Comparison of ENCODE assay signal across 17 cellular contexts in the genomic region with DNA sequence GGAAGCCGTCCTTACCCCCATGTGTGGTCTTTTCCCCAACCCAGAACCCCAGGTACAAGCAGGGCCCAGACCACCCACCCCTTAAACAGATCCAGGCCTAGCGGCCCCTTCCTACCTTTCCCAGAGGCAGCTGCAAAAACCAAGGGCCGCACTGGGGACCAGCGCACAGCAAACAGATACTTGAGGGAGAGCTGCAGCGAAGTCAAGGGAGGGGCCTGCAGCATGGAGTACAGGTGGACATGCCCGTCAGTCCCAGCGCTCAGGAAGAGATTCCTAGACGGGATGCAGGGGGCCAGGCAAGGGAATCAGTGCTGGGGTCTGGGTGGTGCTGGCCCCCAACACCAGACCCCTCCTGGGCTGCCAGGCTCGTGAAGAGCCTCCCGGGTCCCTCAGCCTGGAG. TPM values are rescaled to one million over a fixed set of nuclear protein-coding genes. Genes with fewer than 3 reads are reported as not detected.
DNase-seq lines count a peak whose midpoint lies in the region; ATAC-seq and TF ChIP-seq lines count a peak whose summit lies in the region.
"Had no signal": no experiment of that assay in that cellular context is flagged by ENCODE, and none has a peak within 500 bp of the region (broad histone marks: within the 10 kb centered on the region; RNA-seq: fewer than 3 reads in every experiment).

No MANE protein-coding gene starts in this region.

- TF ChIP-seq CTCF in coronary artery (IDR thresholded peaks at IDR 0.05): no peak
- TF ChIP-seq CTCF in mucosa of descending colon (IDR thresholded peaks at IDR 0.05): no peak
- no peak for TF ChIP-seq CTCF in tibial nerve (IDR thresholded peaks at IDR 0.05)
- no peak for TF ChIP-seq CTCF in glutamatergic neuron (IDR thresholded peaks at IDR 0.05; ENCODE audit: partially characterized antibody, unreplicated experiment)

- no peak for TF ChIP-seq EP300 in tibial nerve (IDR thresholded peaks at IDR 0.05)

- H3K27ac Mint-ChIP-seq in activated naive CD8-positive, alpha-beta T cell treated with anti-CD3 and anti-CD28 coated beads for 36 hours: peak overlapping the region; percentile 25
- H3K27ac Mint-ChIP-seq in activated naive CD8-positive, alpha-beta T cell treated with anti-CD3 and anti-CD28 coated beads, Interleukin-2, amount 50 U/mL, for 24 hours: no peak overlapping the region
- H3K27ac Mint-ChIP-seq in glutamatergic neuron (ENCODE audit: unreplicated experiment): no peak overlapping the region
- H3K27ac Mint-ChIP-seq: activated T-helper 17 cell treated with anti-CD3 and anti-CD28 coated beads, Interleukin-2, amount 50 U/mL, for 72 hours had no signal

- H3K4me1 ChIP-seq in mucosa of descending colon (ENCODE audit: low read depth) (peaks cover 18% of the 10 kb centered on the region), tibial nerve (peaks cover 0 to 42% (median 18%) of the 10 kb centered on the region in 4 donors)

- no peak for ATAC-seq in activated naive CD8-positive, alpha-beta T cell treated with anti-CD3 and anti-CD28 coated beads, Interleukin-2, amount 50 U/mL, for 24 hours
- ATAC-seq in mucosa of descending colon (no peak), GM18867 (IDR thresholded peaks at IDR 0.05; ENCODE audit: unreplicated experiment) (no peak)

- H3K4me1 Mint-ChIP-seq in activated naive CD8-positive, alpha-beta T cell treated with anti-CD3 and anti-CD28 coated beads for 36 hours: no peaks in the 10 kb centered on the region
- no peaks in the 10 kb centered on the region for H3K4me1 Mint-ChIP-seq in activated naive CD8-positive, alpha-beta T cell treated with anti-CD3 and anti-CD28 coated beads, Interleukin-2, amount 50 U/mL, for 24 hours
- no peaks in the 10 kb centered on the region for H3K4me1 Mint-ChIP-seq in glutamatergic neuron (ENCODE audit: low read depth, unreplicated experiment)
- H3K4me1 Mint-ChIP-seq: activated T-helper 17 cell treated with anti-CD3 and anti-CD28 coated beads, Interleukin-2, amount 50 U/mL, for 72 hours had no signal

- no peaks in the 10 kb centered on the region for H3K9me3 ChIP-seq in mucosa of descending colon
- H3K9me3 ChIP-seq in tibial nerve: no peaks in the 10 kb centered on the region

- DNase-seq in activated naive CD8-positive, alpha-beta T cell treated with anti-CD3 and anti-CD28 coated beads for 36 hours: no peak
- DNase-seq in activated naive CD8-positive, alpha-beta T cell treated with anti-CD3 and anti-CD28 coated beads, Interleukin-2, amount 50 U/mL, for 24 hours: no peak
- DNase-seq in coronary artery (ENCODE audit: low spot score) (no peak), mucosa of descending colon (peak in 2 of 3 donors; percentile 23 to 37), tibial nerve (ENCODE audit: low spot score in 2 of 2) (no peak), NAMALWA (ENCODE audit: low spot score) (no peak), glutamatergic neuron (no peak)
- DNase-seq: activated CD4-positive, alpha-beta T cell treated with anti-CD3 and anti-CD28 coated beads, Interleukin-2, amount 50 U/mL, for 4 hours; effector CD8-positive, alpha-beta T cell; foreskin keratinocyte; GF-D8; NCI-H2107; retina; SHP77 treated with DMSO at 0.1 percent for 48 hours; stimulated activated CD4-positive, alpha-beta T cell treated with anti-CD3 and anti-CD28 coated beads, Interleukin-4, amount 100 ng/mL, for 24 hours had no signal

- H3K27ac ChIP-seq in coronary artery (peak overlapping the region; percentile 76 to 99), tibial nerve (peak overlapping the region; percentile 84 to 95 (median 90))
- H3K27ac ChIP-seq: foreskin keratinocyte had no signal

- H3K36me3 ChIP-seq in mucosa of descending colon (ENCODE audit: low read depth) (peaks cover 12% of the 10 kb centered on the region), tibial nerve (peaks cover 0 to 71% (median 29%) of the 10 kb centered on the region in 3 donors)

- whole genome bisulfite sequencing in tibial nerve, 2 donors: 81 to 87% methylated on average over 9 to 10 of the region's 10 CpGs

- H3K27me3 ChIP-seq in tibial nerve: no peaks in the 10 kb centered on the region
- H3K27me3 ChIP-seq: foreskin keratinocyte had no signal

- no peak for TF ChIP-seq POLR2A in tibial nerve (IDR thresholded peaks at IDR 0.05)

- H3K27me3 Mint-ChIP-seq in activated naive CD8-positive, alpha-beta T cell treated with anti-CD3 and anti-CD28 coated beads for 36 hours: no peaks in the 10 kb centered on the region
- H3K27me3 Mint-ChIP-seq in activated naive CD8-positive, alpha-beta T cell treated with anti-CD3 and anti-CD28 coated beads, Interleukin-2, amount 50 U/mL, for 24 hours: no peaks in the 10 kb centered on the region
- peaks cover 2% of the 10 kb centered on the region for H3K27me3 Mint-ChIP-seq in glutamatergic neuron (ENCODE audit: unreplicated experiment)
- H3K27me3 Mint-ChIP-seq: activated T-helper 17 cell treated with anti-CD3 and anti-CD28 coated beads, Interleukin-2, amount 50 U/mL, for 72 hours had no signal

- no peak overlapping the region for H3K4me3 ChIP-seq in coronary artery
- H3K4me3 ChIP-seq in mucosa of descending colon: no peak overlapping the region
- H3K4me3 ChIP-seq in tibial nerve: no peak overlapping the region

- intact Hi-C loops in mucosa of descending colon (cut with DNase I, micrococcal nuclease): no loop called here

- peaks cover 11% of the 10 kb centered on the region for H3K36me3 Mint-ChIP-seq in activated naive CD8-positive, alpha-beta T cell treated with anti-CD3 and anti-CD28 coated beads for 36 hours
- peaks cover 8% of the 10 kb centered on the region for H3K36me3 Mint-ChIP-seq in activated naive CD8-positive, alpha-beta T cell treated with anti-CD3 and anti-CD28 coated beads, Interleukin-2, amount 50 U/mL, for 24 hours (ENCODE audit: low read depth)
- no peaks in the 10 kb centered on the region for H3K36me3 Mint-ChIP-seq in glutamatergic neuron (ENCODE audit: unreplicated experiment)

- H3K4me3 Mint-ChIP-seq in activated naive CD8-positive, alpha-beta T cell treated with anti-CD3 and anti-CD28 coated beads for 36 hours: no peak overlapping the region
- H3K4me3 Mint-ChIP-seq in activated naive CD8-positive, alpha-beta T cell treated with anti-CD3 and anti-CD28 coated beads, Interleukin-2, amount 50 U/mL, for 24 hours: no peak overlapping the region
- H3K4me3 Mint-ChIP-seq in glutamatergic neuron (ENCODE audit: unreplicated experiment): no peak overlapping the region
- H3K4me3 Mint-ChIP-seq: activated T-helper 17 cell treated with anti-CD3 and anti-CD28 coated beads, Interleukin-2, amount 50 U/mL, for 72 hours had no signal

- no peaks in the 10 kb centered on the region for H3K9me3 Mint-ChIP-seq in activated naive CD8-positive, alpha-beta T cell treated with anti-CD3 and anti-CD28 coated beads for 36 hours
- H3K9me3 Mint-ChIP-seq in activated naive CD8-positive, alpha-beta T cell treated with anti-CD3 and anti-CD28 coated beads, Interleukin-2, amount 50 U/mL, for 24 hours: no peaks in the 10 kb centered on the region
- H3K9me3 Mint-ChIP-seq in glutamatergic neuron (ENCODE audit: unreplicated experiment): peaks cover 2% of the 10 kb centered on the region
- H3K9me3 Mint-ChIP-seq: activated T-helper 17 cell treated with anti-CD3 and anti-CD28 coated beads, Interleukin-2, amount 50 U/mL, for 72 hours had no signal

RNA-seq across cellular contexts. Expression of gene DYNC2I2, which starts 22.5 kb away (rescaled TPM):
- 10 to 100 TPM; 34.3 to 38.1 TPM for total RNA-seq in activated naive CD8-positive, alpha-beta T cell treated with anti-CD3 and anti-CD28 coated beads for 36 hours
- total RNA-seq in mucosa of descending colon (10 to 100 TPM; 36.7 to 46.3 (median 43.7) TPM), tibial nerve (100 to 1,000 TPM in 3 of 4 donors, 10 to 100 TPM in 1; 53.8 to 117 (median 111) TPM), glutamatergic neuron (ENCODE audit: unreplicated experiment) (15.0 TPM)

RNA-seq across cellular contexts. Expression of gene SET, which starts 54.9 kb away (rescaled TPM):
- 100 to 1,000 TPM; 953 to 971 TPM for total RNA-seq in activated naive CD8-positive, alpha-beta T cell treated with anti-CD3 and anti-CD28 coated beads for 36 hours
- total RNA-seq in mucosa of descending colon (100 to 1,000 TPM; 174 to 272 (median 212) TPM), tibial nerve (100 to 1,000 TPM; 143 to 156 (median 145) TPM), glutamatergic neuron (ENCODE audit: unreplicated experiment) (387 TPM)

Comparison
In these comparisons a context has a peak if more than half of its experiments do, and no peak if none do; other contexts are left out.
1. DNase-seq: peak in mucosa of descending colon (2 of 3); none in activated naive CD8-positive, alpha-beta T cell treated with anti-CD3 and anti-CD28 coated beads for 36 hours (single experiment), activated naive CD8-positive, alpha-beta T cell treated with anti-CD3 and anti-CD28 coated beads, Interleukin-2, amount 50 U/mL, for 24 hours (single experiment), coronary artery (single experiment), tibial nerve (0 of 2), NAMALWA (single experiment) and glutamatergic neuron (single experiment).